ENCODE assay signal across 10 cellular contexts in genomic region chr5:133977858-133978257, GRCh38. TPM values are rescaled to one million over a fixed set of nuclear protein-coding genes. Genes with fewer than 3 reads are reported as not detected.
DNase-seq lines count a peak whose midpoint lies in the region; ATAC-seq and TF ChIP-seq lines count a peak whose summit lies in the region.
"Had no signal": no experiment of that assay in that cellular context is flagged by ENCODE, and none has a peak within 500 bp of the region (broad histone marks: within the 10 kb centered on the region; RNA-seq: fewer than 3 reads in every experiment).

No MANE protein-coding gene starts in this region.

- no peaks in the 10 kb centered on the region; the same call in none of the 2 replicates for H3K27me3 Mint-ChIP-seq in HFFc6 (ENCODE audit: insufficient read depth)

- TF ChIP-seq CTCF in AG10803 (conservative IDR thresholded peaks at IDR 0.05; ENCODE audit: low read length): no peak
- TF ChIP-seq CTCF in HFFc6 (IDR thresholded peaks at IDR 0.05): no peak

- H3K4me3 ChIP-seq in AG10803 (ENCODE audit: low read length): no peak overlapping the region
- H3K4me3 ChIP-seq: lower lobe of right lung had no signal

- peak overlapping the region; percentile 98 for H3K27ac Mint-ChIP-seq in HFFc6

- H3K4me3 Mint-ChIP-seq in HFFc6: peak overlapping the region; percentile 17; the same call in 1 of the 2 replicates

- DNase-seq in AG10803 (ENCODE audit: low read depth) (peak; percentile 80), HFFc6 (peak; percentile 50), amniotic epithelial cell (ENCODE audit: low read depth) (peak; percentile 78), kidney glomerular epithelial cell (lab: John Stamatoyannopoulos, UW) (peak; percentile 40)
- DNase-seq: lower lobe of right lung; stimulated activated CD4-positive, alpha-beta T cell treated with anti-CD3 and anti-CD28 coated beads, Interleukin-12 subunit alpha, Interleukin-12 subunit beta, amount 100 ng/mL, for 4 hours had no signal

- peaks cover 27% of the 10 kb centered on the region for H3K4me1 Mint-ChIP-seq in HFFc6 (ENCODE audit: low read depth)

- H3K9me3 Mint-ChIP-seq in HFFc6: no peaks in the 10 kb centered on the region

- peaks cover 27% of the 10 kb centered on the region for H3K36me3 Mint-ChIP-seq in HFFc6 (ENCODE audit: low read depth)

- ATAC-seq in HG02970 (IDR thresholded peaks at IDR 0.05; ENCODE audit: low FRiP score, unreplicated experiment) (no peak), HG03196 (IDR thresholded peaks at IDR 0.05; ENCODE audit: unreplicated experiment) (no peak), HG03097 (IDR thresholded peaks at IDR 0.05; ENCODE audit: low FRiP score, unreplicated experiment) (no peak), HG02678 (IDR thresholded peaks at IDR 0.05; ENCODE audit: unreplicated experiment) (no peak)

RNA-seq across cellular contexts. Expression of gene C5orf15, which starts 9.4 kb away (rescaled TPM):
- total RNA-seq in HFFc6 (2021; fragmentation: NEBNext Ultra II Directional; extraction: Animal tissue kit (Norgen Biotek cat#: 25700)): 10 to 100 TPM; 46.2 to 63.5 (median 57.2) TPM

RNA-seq across cellular contexts. Expression of gene VDAC1, which starts 26.9 kb away (rescaled TPM):
- total RNA-seq in HFFc6 (2021; fragmentation: NEBNext Ultra II Directional; extraction: Animal tissue kit (Norgen Biotek cat#: 25700)): 100 to 1,000 TPM; 276 to 324 (median 316) TPM
